In genomic region chr6:26536571-26537159, GRCh38 we compare ENCODE assay signal across 1 cellular context.
TF ChIP-seq lines count a peak whose summit lies in the region.

No MANE protein-coding gene starts in this region.

TF ChIP-seq in K562, 482 proteins besides CTCF, POLR2A, EP300 and RAD21 (continued from another document and continues in another):
- 0 out of 2 replicates have a peak, but pooled peaks have one; percentile 8 for TF ChIP-seq ZNF449 (CRISPR knock-in tag; IDR thresholded peaks at IDR 0.05)
- TF ChIP-seq WHSC1 (IDR thresholded peaks at IDR 0.05; ENCODE audit: low read length): no peak
- TF ChIP-seq ZNF583 (CRISPR knock-in tag; IDR thresholded peaks at IDR 0.05): no peak
- TF ChIP-seq HBP1 (CRISPR knock-in tag; IDR thresholded peaks at IDR 0.05): peak; percentile 74; the same call in 1 of the 2 replicates
- TF ChIP-seq NR1H2 (CRISPR knock-in tag; IDR thresholded peaks at IDR 0.05): no peak
- peak; percentile 2 for TF ChIP-seq RBM39 (optimal IDR thresholded peaks at IDR 0.05; ENCODE audit: low read depth, low read length)
- TF ChIP-seq C11orf30 (IDR thresholded peaks at IDR 0.05; ENCODE audit: low read depth): peak; percentile 92
- TF ChIP-seq ZNF197 (CRISPR knock-in tag; IDR thresholded peaks at IDR 0.05; ENCODE audit: low read depth): no peak
- peak; percentile 77 for TF ChIP-seq ZBTB40 (IDR thresholded peaks at IDR 0.05)
- TF ChIP-seq ZBTB40 (CRISPR knock-in tag; IDR thresholded peaks at IDR 0.05): no peak
- peak; percentile 39 for TF ChIP-seq MAFF (IDR thresholded peaks at IDR 0.05; ENCODE audit: low read length)
- no peak for TF ChIP-seq ID3 (CRISPR knock-in tag; IDR thresholded peaks at IDR 0.05)
- no peak for TF ChIP-seq ID3 (tag; IDR thresholded peaks at IDR 0.05)
- TF ChIP-seq PBX2 (CRISPR knock-in tag; IDR thresholded peaks at IDR 0.05; ENCODE audit: low read depth): no peak
- no peak for TF ChIP-seq PBX2 (tag; conservative IDR thresholded peaks at IDR 0.05; ENCODE audit: low read depth)
- no peak for TF ChIP-seq CEBPZ (IDR thresholded peaks at IDR 0.05; ENCODE audit: borderline replicate concordance, low read depth, low read length)
- no peak for TF ChIP-seq NCOA6 (IDR thresholded peaks at IDR 0.05)
- TF ChIP-seq ZNF239 (CRISPR knock-in tag; IDR thresholded peaks at IDR 0.05): no peak
- TF ChIP-seq TFE3 (CRISPR knock-in tag; IDR thresholded peaks at IDR 0.05): no peak
- TF ChIP-seq MXI1 (IDR thresholded peaks at IDR 0.05; ENCODE audit: low read depth, low read length): no peak
- TF ChIP-seq ARNT (IDR thresholded peaks at IDR 0.05): no peak
- peak; percentile 73; the same call in 1 of the 2 replicates for TF ChIP-seq OTX1 (CRISPR knock-in tag; IDR thresholded peaks at IDR 0.05)
- TF ChIP-seq ZNF609 (CRISPR knock-in tag; IDR thresholded peaks at IDR 0.05; ENCODE audit: borderline replicate concordance): no peak
- no peak for TF ChIP-seq MAZ (CRISPR knock-in tag; conservative IDR thresholded peaks at IDR 0.05 in 1 of 2, IDR thresholded peaks at IDR 0.05 in 1 of 2)
- TF ChIP-seq HES1 (IDR thresholded peaks at IDR 0.05; ENCODE audit: low read depth): no peak
- no peak for TF ChIP-seq SETDB1 (IDR thresholded peaks at IDR 0.05; ENCODE audit: low read length)
